Comparison of ENCODE assay signal across 12 cellular contexts in genomic region chr4:37893164-37893563, GRCh38. TPM values are rescaled to one million over a fixed set of nuclear protein-coding genes. Genes with fewer than 3 reads are reported as not detected.
DNase-seq lines count a peak whose midpoint lies in the region; ATAC-seq, FAIRE-seq and TF ChIP-seq lines count a peak whose summit lies in the region.
"Had no signal": no experiment of that assay in that cellular context is flagged by ENCODE, and none has a peak within 500 bp of the region (broad histone marks: within the 10 kb centered on the region; RNA-seq: fewer than 3 reads in every experiment).

No MANE protein-coding gene starts in this region.

- no peaks in the 10 kb centered on the region for H3K27me3 Mint-ChIP-seq in CD8-positive, alpha-beta T cell (ENCODE audit: low read depth)
- H3K27me3 Mint-ChIP-seq in activated naive CD8-positive, alpha-beta T cell treated with anti-CD3 and anti-CD28 coated beads for 36 hours, result peaks cover 3% of the 10 kb centered on the region

- CTCF ChIA-PET in CD8-positive, alpha-beta T cell (lab: Charles Lee), result interaction anchor here (1.4 to 3.0 kb wide), 2 partner anchors 9 to 84 kb away, joined by 4 to 11 read pairs; no protein-coding TSS in a partner anchor

- H3K4me3 ChIP-seq in CD8-positive, alpha-beta T cell (ENCODE audit: low read depth, low read length), result no peak overlapping the region
- peak overlapping the region; percentile 77 to 83 for H3K4me3 ChIP-seq in neutrophil (ENCODE audit: low read depth in 1 of 2, low read length in 1 of 2)

- H3K36me3 Mint-ChIP-seq in CD8-positive, alpha-beta T cell, result peaks cover 10% of the 10 kb centered on the region
- H3K36me3 Mint-ChIP-seq in activated naive CD8-positive, alpha-beta T cell treated with anti-CD3 and anti-CD28 coated beads for 36 hours, result peaks cover 8% of the 10 kb centered on the region

- H3K27ac ChIP-seq in CD8-positive, alpha-beta T cell (ENCODE audit: low read depth, low read length), result no peak overlapping the region
- H3K27ac ChIP-seq in neutrophil, result peak overlapping the region; percentile 88

- no peak for DNase-seq in CD8-positive, alpha-beta T cell
- no peak for DNase-seq in GM19239 (ENCODE audit: insufficient read length, low spot score)
- DNase-seq in activated naive CD8-positive, alpha-beta T cell treated with anti-CD3 and anti-CD28 coated beads for 36 hours, result no peak
- no peak for DNase-seq in DMS 273 (lab: John Stamatoyannopoulos, UW; ENCODE audit: unreplicated experiment)
- DNase-seq in NOMO-1 treated with dmso at 0.1 percent for 144 hours (lab: John Stamatoyannopoulos, UW; ENCODE audit: unreplicated experiment), result no peak
- DNase-seq in T-helper 9 cell, result no peak
- DNase-seq: esophagus squamous epithelium, GF-D8, NCI-H2081 treated with DMSO at 0.1 percent for 48 hours, SHP77 treated with DMSO at 0.1 percent for 48 hours had no signal

- no peaks in the 10 kb centered on the region for H3K9me3 Mint-ChIP-seq in CD8-positive, alpha-beta T cell
- H3K9me3 Mint-ChIP-seq in activated naive CD8-positive, alpha-beta T cell treated with anti-CD3 and anti-CD28 coated beads for 36 hours, result no peaks in the 10 kb centered on the region

- peaks cover 40% of the 10 kb centered on the region for H3K4me1 ChIP-seq in CD8-positive, alpha-beta T cell (ENCODE audit: insufficient read depth, low read length)
- H3K4me1 ChIP-seq in neutrophil (ENCODE audit: control insufficient read depth in 1 of 2, insufficient read depth in 1 of 2, low read depth in 1 of 2, low read length in 1 of 2), result peaks cover 31 to 59% of the 10 kb centered on the region in 2 experiments

- TF ChIP-seq CTCF in CD8-positive, alpha-beta T cell (IDR thresholded peaks at IDR 0.05), result no peak
- no peak for TF ChIP-seq CTCF in neutrophil (IDR thresholded peaks at IDR 0.05)

- peak; percentile 81 for FAIRE-seq in GM19239 (lab: Jason Lieb, UNC)
- FAIRE-seq: astrocyte had no signal

- no peaks in the 10 kb centered on the region for H3K36me3 ChIP-seq in CD8-positive, alpha-beta T cell (ENCODE audit: insufficient read depth, low read length)
- peaks cover 14% of the 10 kb centered on the region for H3K36me3 ChIP-seq in neutrophil
- H3K36me3 ChIP-seq: esophagus squamous epithelium had no signal

- H3K9me3 ChIP-seq in CD8-positive, alpha-beta T cell (ENCODE audit: low read length), result no peaks in the 10 kb centered on the region
- no peaks in the 10 kb centered on the region for H3K9me3 ChIP-seq in neutrophil
- H3K9me3 ChIP-seq: esophagus squamous epithelium had no signal

- intact Hi-C loops in CD8-positive, alpha-beta T cell (cut with DNase I, micrococcal nuclease), result loop anchor here (5.0 to 10.0 kb wide), 3 partner anchors 36 to 288 kb away; partner anchors contain the start of gene RELL1 (in 1 of the 2)

- no peaks in the 10 kb centered on the region for H3K27me3 ChIP-seq in CD8-positive, alpha-beta T cell (ENCODE audit: insufficient read depth, low read length)
- no peaks in the 10 kb centered on the region for H3K27me3 ChIP-seq in neutrophil

- ATAC-seq in CD8-positive, alpha-beta T cell, result no peak

- H3K4me1 Mint-ChIP-seq in CD8-positive, alpha-beta T cell (ENCODE audit: low read depth), result peaks cover 55% of the 10 kb centered on the region
- H3K4me1 Mint-ChIP-seq in activated naive CD8-positive, alpha-beta T cell treated with anti-CD3 and anti-CD28 coated beads for 36 hours, result peaks cover 48% of the 10 kb centered on the region

- POLR2A ChIA-PET in CD8-positive, alpha-beta T cell (lab: Charles Lee), result interaction anchor here (1.1 kb wide), 1 partner anchor 67 kb away, joined by 3 read pairs; the partner anchor contains the start of gene PGM2

- H3K4me3 Mint-ChIP-seq in CD8-positive, alpha-beta T cell, result peak overlapping the region; percentile 97
- peak overlapping the region; percentile 51 for H3K4me3 Mint-ChIP-seq in activated naive CD8-positive, alpha-beta T cell treated with anti-CD3 and anti-CD28 coated beads for 36 hours

- peak overlapping the region; percentile 97 for H3K27ac Mint-ChIP-seq in CD8-positive, alpha-beta T cell
- peak overlapping the region; percentile 96 for H3K27ac Mint-ChIP-seq in activated naive CD8-positive, alpha-beta T cell treated with anti-CD3 and anti-CD28 coated beads for 36 hours

RNA-seq across cellular contexts. Expression of gene TBC1D1, which starts 2.3 kb away (rescaled TPM):
- total RNA-seq in CD8-positive, alpha-beta T cell, result 10 to 100 TPM; 42.4 to 44.5 TPM
- 10 to 100 TPM; 79.6 to 80.3 TPM for total RNA-seq in activated naive CD8-positive, alpha-beta T cell treated with anti-CD3 and anti-CD28 coated beads for 36 hours
